9 cellular contexts compared by ENCODE assay signal in genomic region chr1:24151175-24151533, GRCh38.
DNase-seq lines count a peak whose midpoint lies in the region; ATAC-seq and TF ChIP-seq lines count a peak whose summit lies in the region.
"Had no signal": no experiment of that assay in that cellular context is flagged by ENCODE, and none has a peak within 500 bp of the region (broad histone marks: within the 10 kb centered on the region; RNA-seq: fewer than 3 reads in every experiment).

No MANE protein-coding gene starts in this region.

- H3K9me3 ChIP-seq in iPS-20b (ENCODE audit: insufficient read depth, low read depth, low read length) = no peaks in the 10 kb centered on the region
- H3K9me3 ChIP-seq: heart right ventricle had no signal

- H3K9ac ChIP-seq in iPS-20b (ENCODE audit: low read depth, low read length) = peak overlapping the region; percentile 94

- no peak for ATAC-seq in HG03457 (IDR thresholded peaks at IDR 0.05; ENCODE audit: unreplicated experiment)

- peaks cover 20% of the 10 kb centered on the region; the same call in 1 of the 2 replicates for H3K4me1 ChIP-seq in iPS-20b (ENCODE audit: insufficient read depth, low read length)

- peak overlapping the region; percentile 64 for H3K4me3 ChIP-seq in iPS-20b (ENCODE audit: low read length)

- H3K27ac ChIP-seq in RWPE1 (peak overlapping the region; percentile 89), iPS-20b (ENCODE audit: low read length) (peak overlapping the region; percentile 100)
- H3K27ac ChIP-seq: heart right ventricle had no signal

- DNase-seq in stimulated activated CD4-positive, alpha-beta T cell treated with anti-CD3 and anti-CD28 coated beads, Interleukin-15, amount 100 ng/mL, for 24 hours = peak; percentile 6
- no peak for DNase-seq in stimulated activated CD4-positive, alpha-beta T cell treated with anti-CD3 and anti-CD28 coated beads, Interleukin-1b, Interleukin-23, amount 100 ng/mL, for 48 hours
- DNase-seq in RWPE1 (ENCODE audit: low spot score) (peak; percentile 41), germinal center (ENCODE audit: low spot score) (no peak), DMS 273 (lab: John Stamatoyannopoulos, UW; ENCODE audit: unreplicated experiment) (no peak)
- no peak for DNase-seq in effector CD8-positive, alpha-beta T cell (lab: John Stamatoyannopoulos, UW)

- H3K27me3 ChIP-seq in iPS-20b (ENCODE audit: insufficient read depth, low read length) = no peaks in the 10 kb centered on the region

- POLR2A ChIA-PET in RWPE1 (lab: Yijun Ruan, JAX; ENCODE audit: low non-redundant PET) = no interaction called here

- CTCF ChIA-PET in RWPE1 (lab: Yijun Ruan, JAX) = interaction anchor here (0.6 to 1.7 kb wide), 5 partner anchors 7 to 336 kb away, joined by 3 to 28 read pairs (median 4); no protein-coding TSS in a partner anchor

- no peak for TF ChIP-seq CTCF in RWPE1 (conservative IDR thresholded peaks at IDR 0.05; ENCODE audit: low read depth)

- peaks cover 3% of the 10 kb centered on the region; the same call in 1 of the 2 replicates for H3K36me3 ChIP-seq in iPS-20b (ENCODE audit: insufficient read depth, low read depth, low read length)
- H3K36me3 ChIP-seq: heart right ventricle had no signal

Comparison
In these comparisons a context has a peak if more than half of its experiments do, and no peak if none do; other contexts are left out.
1. DNase-seq: peak in stimulated activated CD4-positive, alpha-beta T cell treated with anti-CD3 and anti-CD28 coated beads, Interleukin-15, amount 100 ng/mL, for 24 hours (single experiment) and RWPE1 (single experiment); none in stimulated activated CD4-positive, alpha-beta T cell treated with anti-CD3 and anti-CD28 coated beads, Interleukin-1b, Interleukin-23, amount 100 ng/mL, for 48 hours (single experiment), effector CD8-positive, alpha-beta T cell (single experiment), germinal center (single experiment) and DMS 273 (single experiment).